23 cellular contexts compared by ENCODE assay signal in the genomic region with DNA sequence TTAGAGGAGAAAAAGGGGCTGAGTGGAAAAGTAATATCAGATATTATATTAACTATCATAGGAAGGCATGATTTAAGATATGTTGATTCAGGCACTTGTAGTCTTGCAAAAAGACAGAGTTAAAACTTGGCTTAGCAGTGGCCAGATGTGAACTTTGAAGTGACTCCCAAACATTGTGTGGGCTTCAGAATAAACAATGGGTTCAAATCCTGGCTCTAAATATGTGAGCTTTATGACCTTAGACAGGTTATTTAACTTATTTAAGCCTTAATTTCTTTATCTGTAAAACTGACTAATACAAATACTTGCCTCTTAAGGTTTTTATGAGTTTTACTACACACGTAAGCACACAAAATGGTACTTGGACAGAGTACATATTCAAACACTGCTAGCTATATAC.
DNase-seq lines count a peak whose midpoint lies in the region; ATAC-seq and TF ChIP-seq lines count a peak whose summit lies in the region.
"Had no signal": no experiment of that assay in that cellular context is flagged by ENCODE, and none has a peak within 500 bp of the region (broad histone marks: within the 10 kb centered on the region; RNA-seq: fewer than 3 reads in every experiment).

No MANE protein-coding gene starts in this region.

- peak; percentile 53 for DNase-seq in IMR-90
- peak; percentile 37 for DNase-seq in PC-3
- peak; percentile 86 for DNase-seq in fibroblast of villous mesenchyme (ENCODE audit: low read depth)
- DNase-seq in HAP-1 (ENCODE audit: low spot score in 2 of 2) = no peak
- DNase-seq: 8988T; ACHN; AML-193; BE2C; CD4-positive, alpha-beta T cell; CD8-positive, alpha-beta memory T cell; DMS 273 treated with DMSO at 0.1 percent for 48 hours; DMS79; EL; GDM1; GM23248; H7; HFFc6 had no signal

- CTCF ChIA-PET in IMR-90 (lab: Yijun Ruan, JAX) (no interaction called here), PC-3 (lab: Charles Lee) (interaction anchor here (0.6 kb wide), 1 partner anchor 55 kb away, joined by 3 read pairs; no protein-coding TSS in a partner anchor)

- no peaks in the 10 kb centered on the region for H3K27me3 ChIP-seq in IMR-90 (ENCODE audit: control insufficient read depth, insufficient read depth, low read length)
- no peaks in the 10 kb centered on the region for H3K27me3 ChIP-seq in PC-3 (ENCODE audit: low read length)
- H3K27me3 ChIP-seq in HAP-1 (ENCODE audit: low read depth) = no peaks in the 10 kb centered on the region
- H3K27me3 ChIP-seq: BE2C; BLaER1 treated with 17β-estradiol and CSF1 and Interleukin-3, amounts not matched to agents 10 nM and 100 nM had no signal

- no peak overlapping the region for H4K91ac ChIP-seq in IMR-90 (ENCODE audit: insufficient read depth, low read depth, low read length)

- H3K23ac ChIP-seq in IMR-90 (ENCODE audit: low read depth, low read length) = no peak overlapping the region

- H3K4me2 ChIP-seq in IMR-90 (ENCODE audit: low read depth, low read length) (no peak overlapping the region), PC-3 (ENCODE audit: low read length) (no peak overlapping the region)
- H3K4me2 ChIP-seq: A549; BLaER1 treated with 17β-estradiol and CSF1 and Interleukin-3, amounts not matched to agents 10 nM and 100 nM had no signal

- H2BK120ac ChIP-seq in IMR-90 (ENCODE audit: low read depth, low read length) = peak overlapping the region; percentile 55; the same call in 1 of the 2 replicates

- TF ChIP-seq CTCF in IMR-90 (conservative IDR thresholded peaks at IDR 0.05; ENCODE audit: low read depth, low read length) = no peak
- TF ChIP-seq CTCF in PC-3 (conservative IDR thresholded peaks at IDR 0.05; ENCODE audit: low read depth, low read length) = no peak
- no peak for TF ChIP-seq CTCF in fibroblast of villous mesenchyme (IDR thresholded peaks at IDR 0.05; ENCODE audit: insufficient read depth, low read depth, low read length)

- H3K9me2 ChIP-seq in PC-3 (replicated peaks; ENCODE audit: low read length) = no peaks in the 10 kb centered on the region

- no peak overlapping the region for H4K5ac ChIP-seq in IMR-90 (ENCODE audit: low read depth, low read length)

- H3K27ac ChIP-seq in IMR-90 (ENCODE audit: insufficient read depth, low read length) (no peak overlapping the region), PC-3 (ENCODE audit: low read length) (no peak overlapping the region)
- H3K27ac ChIP-seq: A549; BLaER1 treated with 17β-estradiol and CSF1 and Interleukin-3, amounts not matched to agents 10 nM and 100 nM; GM23248 had no signal

- peaks cover 8% of the 10 kb centered on the region for H3K4me1 ChIP-seq in IMR-90 (ENCODE audit: control insufficient read depth, insufficient read depth, low read length)
- peaks cover 32% of the 10 kb centered on the region for H3K4me1 ChIP-seq in PC-3 (ENCODE audit: insufficient read depth, low read length)
- no peaks in the 10 kb centered on the region for H3K4me1 ChIP-seq in HAP-1
- H3K4me1 ChIP-seq: BE2C had no signal

- no peak overlapping the region for H3K56ac ChIP-seq in IMR-90 (ENCODE audit: extremely low read depth, insufficient read depth, low read length)

- dilution Hi-C loops in IMR-90 (cut with HindIII; ENCODE audit: low sequenced_read_pairs, unreplicated experiment) = no loop called here

- no CpG with 5 or more reads among the region's 1 CpG for WGBS in IMR-90 (ENCODE audit: extremely low coverage in 2 of 2, insufficient read length in 1 of 2), 2 experiments

- H4K8ac ChIP-seq in IMR-90 (ENCODE audit: low read depth in 2 of 2, low read length in 2 of 2) = no peak overlapping the region

- no peak overlapping the region for H2BK5ac ChIP-seq in IMR-90 (ENCODE audit: low read depth, low read length, poor library complexity, severe bottlenecking)

- no peaks in the 10 kb centered on the region for H3K79me2 ChIP-seq in PC-3 (ENCODE audit: low read length)

- H2AK9ac ChIP-seq in IMR-90 (replicated peaks; ENCODE audit: low read depth, low read length, poor library complexity) = no peak overlapping the region

- in situ Hi-C loops in IMR-90 (cut with MboI; ENCODE audit: low sequenced_read_pairs) = no loop called here
- in situ Hi-C loops in HAP-1 (cut with MboI; ENCODE audit: low sequenced_read_pairs) = no loop called here

- no peak for TF ChIP-seq POLR2A in IMR-90 (IDR thresholded peaks at IDR 0.05; ENCODE audit: low read depth, low read length)

- POLR2A ChIA-PET in IMR-90 (lab: Charles Lee; ENCODE audit: unreplicated experiment) = no interaction called here
- POLR2A ChIA-PET in PC-3 (lab: Charles Lee; ENCODE audit: unreplicated experiment) = interaction anchor here (0.7 kb wide), 2 partner anchors 28 to 430 kb away, joined by 3 read pairs; no protein-coding TSS in a partner anchor

- H2BK15ac ChIP-seq in IMR-90 (ENCODE audit: low read depth, low read length) = no peak overlapping the region

- H3K9me3 ChIP-seq in IMR-90 (ENCODE audit: control insufficient read depth, insufficient read depth, low read length) (no peaks in the 10 kb centered on the region), PC-3 (ENCODE audit: low read length) (no peaks in the 10 kb centered on the region), HAP-1 (no peaks in the 10 kb centered on the region)
- H3K9me3 ChIP-seq: BE2C had no signal

- H2AFZ ChIP-seq in IMR-90 (replicated peaks; ENCODE audit: low read length, poor library complexity) = no peak overlapping the region
- H2AFZ ChIP-seq in PC-3 (ENCODE audit: low read length) = no peak overlapping the region
- H2AFZ ChIP-seq: GM23248 had no signal

- peak overlapping the region; percentile 15; the same call in 1 of the 2 replicates for H3K4ac ChIP-seq in IMR-90 (ENCODE audit: low read depth, low read length)

- H3K9ac ChIP-seq in IMR-90 (ENCODE audit: low read depth, low read length) (no peak overlapping the region), PC-3 (ENCODE audit: low read length) (no peak overlapping the region)
- H3K9ac ChIP-seq: BLaER1 treated with 17β-estradiol and CSF1 and Interleukin-3, amounts not matched to agents 10 nM and 100 nM; GM23248 had no signal

- BruUV-seq in IMR-90 (replicated peaks; lab: Mats Ljungman, UMichigan) (no TSS peak), PC-3 (replicated peaks; lab: Mats Ljungman, UMichigan) (no TSS peak)

- intact Hi-C loops in IMR-90 (cut with micrococcal nuclease) = no loop called here
- intact Hi-C loops in PC-3 (cut with micrococcal nuclease) = no loop called here

- ATAC-seq in IMR-90 (ENCODE audit: low read depth) (no peak), PC-3 (peak; percentile 47), GM18909 (IDR thresholded peaks at IDR 0.05; ENCODE audit: poor library complexity, unreplicated experiment) (no peak), GM18907 (IDR thresholded peaks at IDR 0.05; ENCODE audit: unreplicated experiment) (no peak)
- ATAC-seq: A549, GM12878, HCT116 had no signal

- no peak overlapping the region for H3K14ac ChIP-seq in IMR-90 (replicated peaks; ENCODE audit: low read depth, low read length)

- peaks cover 17% of the 10 kb centered on the region for H3F3A ChIP-seq in PC-3 (ENCODE audit: low read length, unreplicated experiment)

- no peak for TF ChIP-seq RAD21 in IMR-90 (IDR thresholded peaks at IDR 0.05; ENCODE audit: low read length)

- H4K20me1 ChIP-seq in IMR-90 (ENCODE audit: insufficient read depth, low read length) (no peaks in the 10 kb centered on the region), PC-3 (ENCODE audit: low read length) (no peaks in the 10 kb centered on the region)
- H4K20me1 ChIP-seq: BLaER1 treated with 17β-estradiol and CSF1 and Interleukin-3, amounts not matched to agents 10 nM and 100 nM had no signal

- peak overlapping the region; percentile 69; the same call in 1 of the 2 replicates for H2BK20ac ChIP-seq in IMR-90 (ENCODE audit: low read depth, low read length)

- peak overlapping the region; percentile 72; the same call in 1 of the 2 replicates for H3K18ac ChIP-seq in IMR-90 (ENCODE audit: low read depth, low read length)

- H3K4me3 ChIP-seq in IMR-90 (ENCODE audit: insufficient read depth, low read depth, low read length) = no peak overlapping the region
- H3K4me3 ChIP-seq in PC-3 (ENCODE audit: low read length) = no peak overlapping the region
- H3K4me3 ChIP-seq in fibroblast of villous mesenchyme (ENCODE audit: low read depth, low read length) = no peak overlapping the region
- H3K4me3 ChIP-seq in HAP-1 = no peak overlapping the region
- H3K4me3 ChIP-seq: A549; BLaER1 treated with 17β-estradiol and CSF1 and Interleukin-3, amounts not matched to agents 10 nM and 100 nM; GM12878; GM23248 had no signal

- H3K36me3 ChIP-seq in IMR-90 (ENCODE audit: control insufficient read depth, insufficient read depth, low read length) = no peaks in the 10 kb centered on the region
- H3K36me3 ChIP-seq in PC-3 (ENCODE audit: low read depth, low read length) = no peaks in the 10 kb centered on the region
- H3K36me3 ChIP-seq in HAP-1 (replicated peaks) = no peaks in the 10 kb centered on the region
- H3K36me3 ChIP-seq: BE2C; BLaER1 treated with 17β-estradiol and CSF1 and Interleukin-3, amounts not matched to agents 10 nM and 100 nM had no signal

- H3K9me1 ChIP-seq in IMR-90 (ENCODE audit: insufficient read depth, low read length) = peaks cover 6% of the 10 kb centered on the region

- peaks cover 0 to 8% of the 10 kb centered on the region in 2 experiments; a peak in 2 of 4 replicates for H3K79me1 ChIP-seq in IMR-90 (ENCODE audit: low read depth in 1 of 2, low read length in 2 of 2)

- no peak overlapping the region for H2AK5ac ChIP-seq in IMR-90 (ENCODE audit: low read depth, low read length)

TF ChIP-seq in IMR-90, 13 proteins besides CTCF, POLR2A, EP300 and RAD21:
- TF ChIP-seq NFE2L2 (IDR thresholded peaks at IDR 0.05; ENCODE audit: low read depth, low read length) = no peak
- TF ChIP-seq MXI1 (IDR thresholded peaks at IDR 0.05; ENCODE audit: borderline replicate concordance, low read depth, low read length) = no peak
- TF ChIP-seq BHLHE40 (IDR thresholded peaks at IDR 0.05; ENCODE audit: low read depth, low read length) = no peak

Comparison
In these comparisons a context has a peak if more than half of its experiments do, and no peak if none do; other contexts are left out.
1. DNase-seq: peak in IMR-90 (single experiment), PC-3 (single experiment) and fibroblast of villous mesenchyme (single experiment); none in HAP-1 (0 of 2).